17 cellular contexts compared by ENCODE assay signal in the genomic region with DNA sequence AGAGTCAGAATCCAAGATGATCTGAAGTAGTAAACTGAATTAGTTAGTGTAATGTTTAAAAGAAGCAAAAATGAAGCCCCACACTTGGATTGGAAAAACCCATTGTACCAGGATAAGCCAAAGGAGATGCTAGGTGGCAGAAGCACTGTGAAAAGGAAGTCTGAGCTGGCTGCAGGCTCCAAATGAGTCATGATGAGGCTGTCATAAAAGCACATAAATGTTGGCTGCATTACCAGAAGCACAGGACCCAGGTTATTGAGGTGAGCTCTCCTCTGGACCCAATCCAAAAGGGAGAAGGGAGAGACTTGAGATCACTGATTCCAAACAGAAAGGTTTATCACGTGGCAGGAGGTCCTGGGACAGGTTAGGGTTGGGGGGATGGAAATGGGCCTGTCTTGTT. TPM values are rescaled to one million over a fixed set of nuclear protein-coding genes. Genes with fewer than 3 reads are reported as not detected.
A peak's percentile ranks its signal among the peaks of the same experiment; 100 is the strongest.
DNase-seq lines count a peak whose midpoint lies in the region; ATAC-seq and TF ChIP-seq lines count a peak whose summit lies in the region.
"Had no signal": no experiment of that assay in that cellular context is flagged by ENCODE, and none has a peak within 500 bp of the region (broad histone marks: within the 10 kb centered on the region; RNA-seq: fewer than 3 reads in every experiment).

No MANE protein-coding gene starts in this region.

- intact Hi-C loops in sciatic nerve (cut with DNase I), result no loop called here

- TF ChIP-seq CTCF in epithelial cell of esophagus (IDR thresholded peaks at IDR 0.05; ENCODE audit: insufficient read depth, low read depth, low read length, missing control alignments), result no peak

- H3K4me3 ChIP-seq in epithelial cell of esophagus (ENCODE audit: low read length), result no peak overlapping the region
- H3K4me3 ChIP-seq: heart right ventricle had no signal

- ATAC-seq in GM21528 (IDR thresholded peaks at IDR 0.05; ENCODE audit: low FRiP score, unreplicated experiment) (no peak), sciatic nerve (no peak)
- ATAC-seq: heart right ventricle, Right ventricle myocardium inferior had no signal

- DNase-seq in H4 (ENCODE audit: low spot score), result peak; percentile 13
- DNase-seq in NCI-H226, result peak; percentile 65
- DNase-seq in epithelial cell of esophagus (ENCODE audit: low read depth), result peak; percentile 80
- DNase-seq in renal cortical epithelial cell (ENCODE audit: low read depth), result peak; percentile 60
- DNase-seq in GDM1 (lab: John Stamatoyannopoulos, UW), result no peak
- DNase-seq in sciatic nerve (ENCODE audit: low spot score), result no peak
- DNase-seq: activated CD4-positive, alpha-beta T cell treated with anti-CD3 and anti-CD28 coated beads, Interleukin-2, amount 10 ng/mL, durations not matched to agents 7 days and 5 days; activated T-cell treated with anti-CD3 and anti-CD28 coated beads, Interleukin-2, amount 50 U/mL, for 1 hour; CD4-positive, alpha-beta T cell; cerebellar nuclear complex; heart right ventricle; NCI-H2107; NCI-H774; stimulated activated CD4-positive, alpha-beta T cell treated with anti-CD3 and anti-CD28 coated beads, Interleukin-12 subunit alpha, Interleukin-12 subunit beta, amount 100 ng/mL, for 4 hours had no signal

RNA-seq across cellular contexts. Expression of gene ACAN, which starts 3.2 kb away (rescaled TPM):
- total RNA-seq in H4 (2014; rRNA removed; shearing (Covaris generic)), result 0.02 TPM in 1 of 2 replicates, not detected in the other
- total RNA-seq in renal cortical epithelial cell (under 0.01 TPM in 1 of 2 replicates, not detected in the other), sciatic nerve (2.7 TPM)
- total RNA-seq: activated CD4-positive, alpha-beta T cell treated with anti-CD3 and anti-CD28 coated beads, Interleukin-2, amount 10 ng/mL, durations not matched to agents 7 days and 5 days; CD4-positive, alpha-beta T cell; HT-29; Right ventricle myocardium inferior had no signal

Comparison
In these comparisons a context has a peak if more than half of its experiments do, and no peak if none do; other contexts are left out.
1. DNase-seq: peak in H4 (single experiment), NCI-H226 (single experiment), epithelial cell of esophagus (single experiment) and renal cortical epithelial cell (single experiment); none in GDM1 (single experiment) and sciatic nerve (single experiment).